ENCODE assay signal across 1 cellular context in the genomic region with DNA sequence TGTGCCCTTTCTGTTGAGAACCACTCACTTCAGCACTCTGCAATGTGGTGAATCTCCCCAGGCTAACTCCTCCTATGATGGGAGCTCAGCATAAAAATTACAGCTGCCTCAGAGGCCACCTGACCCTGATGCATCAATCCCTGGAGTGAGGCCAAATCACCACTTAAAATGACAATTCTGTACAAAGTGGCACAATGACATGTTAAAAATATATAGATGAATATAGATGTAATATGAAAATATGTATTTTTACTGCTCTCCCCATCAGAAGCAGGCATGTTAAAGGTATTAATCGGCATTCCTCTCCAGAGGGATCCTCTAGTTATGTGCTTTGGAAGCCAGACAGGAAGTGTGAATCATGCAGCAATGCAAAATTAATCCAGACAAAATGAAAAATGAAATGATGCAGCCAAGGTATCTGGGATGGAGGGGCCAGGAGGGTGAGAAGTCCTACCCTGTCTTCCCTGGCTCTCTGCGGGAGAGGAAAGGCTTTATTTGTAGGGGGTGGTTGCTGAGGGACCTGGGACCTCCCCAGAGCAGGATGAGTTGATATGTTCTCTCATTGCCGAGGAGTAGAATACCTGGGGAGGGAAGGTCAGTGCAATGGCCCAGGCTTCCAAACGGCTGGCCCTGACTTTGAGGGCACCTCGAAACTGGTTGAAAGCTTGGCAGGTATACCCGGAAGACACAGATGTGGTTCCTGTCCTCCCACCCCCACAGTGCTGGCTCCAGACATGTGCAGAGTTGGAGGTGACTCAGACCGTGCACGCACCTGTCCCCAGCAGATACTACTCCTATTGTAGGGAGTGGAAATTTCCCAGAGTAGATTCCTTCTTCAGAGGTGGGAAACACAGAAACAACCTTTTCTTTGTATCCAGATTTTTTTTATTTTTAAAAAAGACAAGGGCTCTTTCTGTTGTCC.
TF ChIP-seq lines count a peak whose summit lies in the region.

No MANE protein-coding gene starts in this region.

TF ChIP-seq in SK-N-SH treated with all-trans-retinoic acid at 6 μM for 48 hours, 23 proteins besides CTCF, POLR2A, EP300 and RAD21 (continued from another document):
- TF ChIP-seq, protein P1, sequence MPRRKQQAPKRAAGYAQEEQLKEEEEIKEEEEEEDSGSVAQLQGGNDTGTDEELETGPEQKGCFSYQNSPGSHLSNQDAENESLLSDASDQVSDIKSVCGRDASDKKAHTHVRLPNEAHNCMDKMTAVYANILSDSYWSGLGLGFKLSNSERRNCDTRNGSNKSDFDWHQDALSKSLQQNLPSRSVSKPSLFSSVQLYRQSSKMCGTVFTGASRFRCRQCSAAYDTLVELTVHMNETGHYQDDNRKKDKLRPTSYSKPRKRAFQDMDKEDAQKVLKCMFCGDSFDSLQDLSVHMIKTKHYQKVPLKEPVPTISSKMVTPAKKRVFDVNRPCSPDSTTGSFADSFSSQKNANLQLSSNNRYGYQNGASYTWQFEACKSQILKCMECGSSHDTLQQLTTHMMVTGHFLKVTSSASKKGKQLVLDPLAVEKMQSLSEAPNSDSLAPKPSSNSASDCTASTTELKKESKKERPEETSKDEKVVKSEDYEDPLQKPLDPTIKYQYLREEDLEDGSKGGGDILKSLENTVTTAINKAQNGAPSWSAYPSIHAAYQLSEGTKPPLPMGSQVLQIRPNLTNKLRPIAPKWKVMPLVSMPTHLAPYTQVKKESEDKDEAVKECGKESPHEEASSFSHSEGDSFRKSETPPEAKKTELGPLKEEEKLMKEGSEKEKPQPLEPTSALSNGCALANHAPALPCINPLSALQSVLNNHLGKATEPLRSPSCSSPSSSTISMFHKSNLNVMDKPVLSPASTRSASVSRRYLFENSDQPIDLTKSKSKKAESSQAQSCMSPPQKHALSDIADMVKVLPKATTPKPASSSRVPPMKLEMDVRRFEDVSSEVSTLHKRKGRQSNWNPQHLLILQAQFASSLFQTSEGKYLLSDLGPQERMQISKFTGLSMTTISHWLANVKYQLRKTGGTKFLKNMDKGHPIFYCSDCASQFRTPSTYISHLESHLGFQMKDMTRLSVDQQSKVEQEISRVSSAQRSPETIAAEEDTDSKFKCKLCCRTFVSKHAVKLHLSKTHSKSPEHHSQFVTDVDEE (CRISPR knock-in tag; IDR thresholded peaks at IDR 0.05), result no peak
- no peak for TF ChIP-seq ZNF8 (CRISPR knock-in tag; IDR thresholded peaks at IDR 0.05)
